ENCODE assay signal across 32 cellular contexts in genomic region chr5:38115318-38115827, GRCh38.
"Had no signal": no experiment of that assay in that cellular context is flagged by ENCODE, and none has a peak within 500 bp of the region (broad histone marks: within the 10 kb centered on the region; RNA-seq: fewer than 3 reads in every experiment).

No MANE protein-coding gene starts in this region.

- H3K27ac ChIP-seq: ascending aorta, breast epithelium, cardiac muscle cell, colonic mucosa, epithelial cell of prostate had no signal

- H3K4me3 Mint-ChIP-seq: activated CD4-positive, alpha-beta memory T cell treated with anti-CD3 and anti-CD28 coated beads, Interleukin-2, amount 10 ng/mL, durations not matched to agents 7 days and 5 days; activated CD4-positive, alpha-beta T cell treated with anti-CD3 and anti-CD28 coated beads, Interleukin-2, amount 10 ng/mL, durations not matched to agents 7 days and 5 days; activated naive CD4-positive, alpha-beta T cell treated with anti-CD3 and anti-CD28 coated beads, Interleukin-2, amount 10 ng/mL, durations not matched to agents 7 days and 5 days; activated naive CD8-positive, alpha-beta T cell treated with anti-CD3 and anti-CD28 coated beads, Interleukin-2, amount 10 ng/mL, durations not matched to agents 7 days and 5 days; activated T-cell treated with anti-CD3 and anti-CD28 coated beads, Interleukin-2, amount 50 U/mL, for 24 hours; activated T-cell treated with anti-CD3 and anti-CD28 coated beads, Interleukin-2, amount 50 U/mL, for 72 hours; brain; T-helper 1 cell treated with Interleukin-12 subunit alpha and Interleukin-12 subunit beta and Interleukin-4 antibody, amounts not matched to agents 30 μg/mL and 1 μg/mL, for 36 hours; T-helper 2 cell treated with Interferon-gamma antibody and Interleukin-4, amounts not matched to agents 5 μg/mL and 100 μg/mL, for 36 hours had no signal

- H3K36me3 Mint-ChIP-seq: activated naive CD4-positive, alpha-beta T cell treated with anti-CD3 and anti-CD28 coated beads, Interleukin-2, amount 10 ng/mL, durations not matched to agents 7 days and 5 days; activated naive CD4-positive, alpha-beta T cell treated with anti-CD3 and anti-CD28 coated beads, Interleukin-2, amount 50 U/mL, for 72 hours; activated naive CD8-positive, alpha-beta T cell treated with anti-CD3 and anti-CD28 coated beads, Interleukin-2, amount 10 ng/mL, durations not matched to agents 7 days and 5 days; brain had no signal

- H3K27ac Mint-ChIP-seq: activated CD4-positive, alpha-beta memory T cell treated with anti-CD3 and anti-CD28 coated beads, Interleukin-2, amount 10 ng/mL, durations not matched to agents 7 days and 5 days; activated CD4-positive, alpha-beta T cell treated with anti-CD3 and anti-CD28 coated beads, Interleukin-2, amount 10 ng/mL, durations not matched to agents 7 days and 5 days; activated naive CD4-positive, alpha-beta T cell treated with anti-CD3 and anti-CD28 coated beads, Interleukin-2, amount 10 ng/mL, durations not matched to agents 7 days and 5 days; activated naive CD4-positive, alpha-beta T cell treated with anti-CD3 and anti-CD28 coated beads, Interleukin-2, amount 50 U/mL, for 72 hours; activated naive CD8-positive, alpha-beta T cell treated with anti-CD3 and anti-CD28 coated beads, Interleukin-2, amount 10 ng/mL, durations not matched to agents 7 days and 5 days; activated T-cell treated with anti-CD3 and anti-CD28 coated beads, Interleukin-2, amount 50 U/mL, for 24 hours; activated T-cell treated with anti-CD3 and anti-CD28 coated beads, Interleukin-2, amount 50 U/mL, for 72 hours; brain; T-helper 1 cell treated with Interleukin-12 subunit alpha and Interleukin-12 subunit beta and Interleukin-4 antibody, amounts not matched to agents 30 μg/mL and 1 μg/mL, for 36 hours; T-helper 2 cell treated with Interferon-gamma antibody and Interleukin-4, amounts not matched to agents 5 μg/mL and 100 μg/mL, for 36 hours had no signal

- DNase-seq: activated CD4-positive, alpha-beta memory T cell treated with anti-CD3 and anti-CD28 coated beads, Interleukin-2, amount 10 ng/mL, durations not matched to agents 7 days and 5 days; activated CD4-positive, alpha-beta T cell treated with anti-CD3 and anti-CD28 coated beads for 1 hour; activated CD4-positive, alpha-beta T cell treated with anti-CD3 and anti-CD28 coated beads for 4 hours; activated CD4-positive, alpha-beta T cell treated with anti-CD3 and anti-CD28 coated beads, Interleukin-2, amount 10 ng/mL, durations not matched to agents 7 days and 5 days; activated CD4-positive, alpha-beta T cell treated with anti-CD3 and anti-CD28 coated beads, Interleukin-2, amount 50 U/mL, for 4 hours; activated CD4-positive, CD25-positive, alpha-beta regulatory T cell; activated CD8-positive, alpha-beta memory T cell treated with anti-CD3 and anti-CD28 coated beads, Interleukin-2, amount 50 U/mL, for 48 hours; activated gamma-delta T cell; activated naive CD4-positive, alpha-beta T cell; activated naive CD4-positive, alpha-beta T cell treated with anti-CD3 and anti-CD28 coated beads, Interleukin-2, amount 10 ng/mL, durations not matched to agents 7 days and 5 days; activated naive CD8-positive, alpha-beta T cell treated with anti-CD3 and anti-CD28 coated beads, Interleukin-2, amount 10 ng/mL, durations not matched to agents 7 days and 5 days; activated T-cell treated with anti-CD3 and anti-CD28 coated beads for 4 hours; activated T-cell treated with anti-CD3 and anti-CD28 coated beads, Interleukin-2, amount 50 U/mL, for 24 hours; activated T-cell treated with anti-CD3 and anti-CD28 coated beads, Interleukin-2, amount 50 U/mL, for 72 hours; central memory CD4-positive, alpha-beta T cell; cerebellar nuclear complex; colonic mucosa; effector CD8-positive, alpha-beta T cell; foreskin fibroblast; head of caudate nucleus; T1000 had no signal

- H3K27me3 ChIP-seq: ascending aorta, breast epithelium, cardiac muscle cell, colonic mucosa had no signal

- H3K9me3 Mint-ChIP-seq: activated naive CD4-positive, alpha-beta T cell treated with anti-CD3 and anti-CD28 coated beads, Interleukin-2, amount 10 ng/mL, durations not matched to agents 7 days and 5 days; activated T-cell treated with anti-CD3 and anti-CD28 coated beads, Interleukin-2, amount 50 U/mL, for 24 hours; T-helper 2 cell treated with Interferon-gamma antibody and Interleukin-4, amounts not matched to agents 5 μg/mL and 100 μg/mL, for 36 hours had no signal

- H3K27me3 Mint-ChIP-seq: activated CD4-positive, alpha-beta memory T cell treated with anti-CD3 and anti-CD28 coated beads, Interleukin-2, amount 10 ng/mL, durations not matched to agents 7 days and 5 days; activated naive CD4-positive, alpha-beta T cell treated with anti-CD3 and anti-CD28 coated beads, Interleukin-2, amount 10 ng/mL, durations not matched to agents 7 days and 5 days; brain had no signal

- H3K4me3 ChIP-seq: ascending aorta, breast epithelium, cardiac muscle cell, colonic mucosa had no signal

- H3K4me1 ChIP-seq: ascending aorta, breast epithelium, colonic mucosa had no signal

- H3K4me1 Mint-ChIP-seq: activated CD4-positive, alpha-beta memory T cell treated with anti-CD3 and anti-CD28 coated beads, Interleukin-2, amount 10 ng/mL, durations not matched to agents 7 days and 5 days; activated CD4-positive, alpha-beta T cell treated with anti-CD3 and anti-CD28 coated beads, Interleukin-2, amount 10 ng/mL, durations not matched to agents 7 days and 5 days; activated naive CD4-positive, alpha-beta T cell treated with anti-CD3 and anti-CD28 coated beads, Interleukin-2, amount 10 ng/mL, durations not matched to agents 7 days and 5 days; activated naive CD8-positive, alpha-beta T cell treated with anti-CD3 and anti-CD28 coated beads, Interleukin-2, amount 10 ng/mL, durations not matched to agents 7 days and 5 days; brain had no signal

- H3K9me3 ChIP-seq: ascending aorta, breast epithelium, colonic mucosa had no signal

- FAIRE-seq: endometrium, endothelial cell of umbilical vein, frontal cortex had no signal

- H3K36me3 ChIP-seq: ascending aorta, breast epithelium, cardiac muscle cell, colonic mucosa had no signal

- ATAC-seq: activated naive CD4-positive, alpha-beta T cell treated with anti-CD3 and anti-CD28 coated beads, Interleukin-2, amount 50 U/mL, for 72 hours; activated T-cell treated with anti-CD3 and anti-CD28 coated beads, Interleukin-2, amount 50 U/mL, for 72 hours had no signal
